1 cellular context compared by ENCODE assay signal in the genomic region with DNA sequence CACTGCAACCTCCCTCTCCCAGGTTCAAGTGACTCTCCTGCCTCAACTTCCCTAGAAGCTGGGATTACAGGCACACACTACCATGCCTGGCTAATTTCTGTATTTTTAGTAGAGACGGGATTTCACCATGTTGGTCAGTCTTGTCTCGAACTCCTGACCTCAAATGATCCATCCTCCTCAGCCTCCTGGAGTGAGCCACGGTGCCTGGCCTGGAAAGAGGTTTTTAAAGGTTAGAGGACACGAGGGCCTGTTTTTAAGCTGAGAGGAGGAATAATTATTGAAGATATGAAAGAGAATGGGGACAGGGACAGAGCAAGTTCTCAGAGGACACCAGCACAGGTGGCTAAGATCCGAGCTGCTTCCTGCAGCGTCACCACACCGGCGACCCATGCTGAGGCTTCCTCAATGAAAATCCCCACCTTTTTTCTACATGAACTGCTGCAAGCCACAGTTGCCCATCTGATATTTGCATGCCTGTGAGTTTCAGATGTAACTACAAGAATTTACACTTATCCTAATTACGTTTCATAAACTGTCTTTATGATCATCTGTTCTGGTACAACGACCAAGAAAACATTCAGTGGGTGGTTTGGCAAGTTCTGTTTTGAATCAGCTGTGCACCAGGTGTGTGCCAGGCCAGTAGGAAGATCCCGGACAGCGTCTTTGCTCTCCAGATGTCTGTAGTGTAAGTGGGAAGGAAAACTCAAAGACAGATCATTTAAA.
TF ChIP-seq lines count a peak whose summit lies in the region.

No MANE protein-coding gene starts in this region.

TF ChIP-seq in GM12878, 131 proteins besides CTCF, POLR2A, EP300 and RAD21 (continued from another document and continues in another):
- TF ChIP-seq, protein P1, sequence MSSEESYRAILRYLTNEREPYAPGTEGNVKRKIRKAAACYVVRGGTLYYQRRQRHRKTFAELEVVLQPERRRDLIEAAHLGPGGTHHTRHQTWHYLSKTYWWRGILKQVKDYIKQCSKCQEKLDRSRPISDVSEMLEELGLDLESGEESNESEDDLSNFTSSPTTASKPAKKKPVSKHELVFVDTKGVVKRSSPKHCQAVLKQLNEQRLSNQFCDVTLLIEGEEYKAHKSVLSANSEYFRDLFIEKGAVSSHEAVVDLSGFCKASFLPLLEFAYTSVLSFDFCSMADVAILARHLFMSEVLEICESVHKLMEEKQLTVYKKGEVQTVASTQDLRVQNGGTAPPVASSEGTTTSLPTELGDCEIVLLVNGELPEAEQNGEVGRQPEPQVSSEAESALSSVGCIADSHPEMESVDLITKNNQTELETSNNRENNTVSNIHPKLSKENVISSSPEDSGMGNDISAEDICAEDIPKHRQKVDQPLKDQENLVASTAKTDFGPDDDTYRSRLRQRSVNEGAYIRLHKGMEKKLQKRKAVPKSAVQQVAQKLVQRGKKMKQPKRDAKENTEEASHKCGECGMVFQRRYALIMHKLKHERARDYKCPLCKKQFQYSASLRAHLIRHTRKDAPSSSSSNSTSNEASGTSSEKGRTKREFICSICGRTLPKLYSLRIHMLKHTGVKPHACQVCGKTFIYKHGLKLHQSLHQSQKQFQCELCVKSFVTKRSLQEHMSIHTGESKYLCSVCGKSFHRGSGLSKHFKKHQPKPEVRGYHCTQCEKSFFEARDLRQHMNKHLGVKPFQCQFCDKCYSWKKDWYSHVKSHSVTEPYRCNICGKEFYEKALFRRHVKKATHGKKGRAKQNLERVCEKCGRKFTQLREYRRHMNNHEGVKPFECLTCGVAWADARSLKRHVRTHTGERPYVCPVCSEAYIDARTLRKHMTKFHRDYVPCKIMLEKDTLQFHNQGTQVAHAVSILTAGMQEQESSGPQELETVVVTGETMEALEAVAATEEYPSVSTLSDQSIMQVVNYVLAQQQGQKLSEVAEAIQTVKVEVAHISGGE (CRISPR knock-in tag; IDR thresholded peaks at IDR 0.05): no peak
- TF ChIP-seq NFYA (IDR thresholded peaks at IDR 0.05; ENCODE audit: borderline replicate concordance, low read depth, low read length) (no peak), HDGF (IDR thresholded peaks at IDR 0.05) (no peak), STAT1 (conservative IDR thresholded peaks at IDR 0.05) (no peak), JUND (IDR thresholded peaks at IDR 0.05; ENCODE audit: low read depth, low read length) (peak; percentile 67; the same call in 1 of the 2 replicates), ATF7 (IDR thresholded peaks at IDR 0.05; ENCODE audit: low read depth) (peak; percentile 65), MTA3 (IDR thresholded peaks at IDR 0.05; ENCODE audit: borderline replicate concordance, low read length) (peak; percentile 70; the same call in 1 of the 2 replicates), CEBPB (IDR thresholded peaks at IDR 0.05; ENCODE audit: borderline replicate concordance in 1 of 2, low read depth in 2 of 2, low read length in 2 of 2) (no peak), NFIC (IDR thresholded peaks at IDR 0.05; ENCODE audit: low read depth, low read length) (peak; percentile 73; the same call in 1 of the 2 replicates), TCF3 (IDR thresholded peaks at IDR 0.05; ENCODE audit: borderline replicate concordance, insufficient read depth, low read depth, low read length) (peak; percentile 98), PAX8 (IDR thresholded peaks at IDR 0.05) (no peak), YBX1 (IDR thresholded peaks at IDR 0.05) (no peak), POLR2AphosphoS2 (IDR thresholded peaks at IDR 0.05; ENCODE audit: low read depth, low read length) (no peak), IKZF2 (IDR thresholded peaks at IDR 0.05) (peak; percentile 91 to 94), CHD2 (IDR thresholded peaks at IDR 0.05; ENCODE audit: borderline replicate concordance, low read depth, low read length) (0 out of 2 replicates have a peak, but pooled peaks have one; percentile 31), CREM (IDR thresholded peaks at IDR 0.05; ENCODE audit: low read depth) (peak; percentile 80), SP1 (IDR thresholded peaks at IDR 0.05; ENCODE audit: low read depth, low read length) (peak; percentile 41), BMI1 (IDR thresholded peaks at IDR 0.05; ENCODE audit: borderline replicate concordance) (peak; percentile 58; the same call in 1 of the 2 replicates), BCL11A (IDR thresholded peaks at IDR 0.05; ENCODE audit: low read depth, low read length) (peak; percentile 86; the same call in 1 of the 2 replicates), ASH2L (IDR thresholded peaks at IDR 0.05; ENCODE audit: borderline replicate concordance, low read depth) (no peak), BRCA1 (IDR thresholded peaks at IDR 0.05; ENCODE audit: low read depth, low read length) (no peak), CBX5 (IDR thresholded peaks at IDR 0.05; ENCODE audit: low read depth) (no peak; the same call in 1 of the 2 replicates), ZSCAN29 (IDR thresholded peaks at IDR 0.05) (no peak), ETV6 (conservative IDR thresholded peaks at IDR 0.05 in 1 of 2, IDR thresholded peaks at IDR 0.05 in 1 of 2; ENCODE audit: borderline replicate concordance in 1 of 2, low read depth in 1 of 2) (peak in 1 of 2 experiments; percentile 65; a peak in 1 of 4 replicates), CBFB (IDR thresholded peaks at IDR 0.05; ENCODE audit: low read depth) (no peak), NR2C1 (IDR thresholded peaks at IDR 0.05) (no peak), SPI1 (IDR thresholded peaks at IDR 0.05; ENCODE audit: borderline replicate concordance, insufficient read depth, low read depth, low read length) (peak; percentile 34; the same call in 1 of the 2 replicates), NR2F1 (conservative IDR thresholded peaks at IDR 0.05) (peak; percentile 26; the same call in 1 of the 2 replicates), MYC (IDR thresholded peaks at IDR 0.05; ENCODE audit: insufficient read depth, insufficient read length, insufficient replicate concordance, low read length, severe bottlenecking) (no peak), SIN3A (IDR thresholded peaks at IDR 0.05; ENCODE audit: low read depth, low read length) (no peak)
- TF ChIP-seq, protein P2, sequence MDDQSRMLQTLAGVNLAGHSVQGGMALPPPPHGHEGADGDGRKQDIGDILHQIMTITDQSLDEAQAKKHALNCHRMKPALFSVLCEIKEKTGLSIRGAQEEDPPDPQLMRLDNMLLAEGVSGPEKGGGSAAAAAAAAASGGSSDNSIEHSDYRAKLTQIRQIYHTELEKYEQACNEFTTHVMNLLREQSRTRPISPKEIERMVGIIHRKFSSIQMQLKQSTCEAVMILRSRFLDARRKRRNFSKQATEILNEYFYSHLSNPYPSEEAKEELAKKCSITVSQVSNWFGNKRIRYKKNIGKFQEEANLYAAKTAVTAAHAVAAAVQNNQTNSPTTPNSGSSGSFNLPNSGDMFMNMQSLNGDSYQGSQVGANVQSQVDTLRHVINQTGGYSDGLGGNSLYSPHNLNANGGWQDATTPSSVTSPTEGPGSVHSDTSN (IDR thresholded peaks at IDR 0.05; ENCODE audit: insufficient replicate concordance, low read depth, low read length): no peak
- TF ChIP-seq, protein P3, sequence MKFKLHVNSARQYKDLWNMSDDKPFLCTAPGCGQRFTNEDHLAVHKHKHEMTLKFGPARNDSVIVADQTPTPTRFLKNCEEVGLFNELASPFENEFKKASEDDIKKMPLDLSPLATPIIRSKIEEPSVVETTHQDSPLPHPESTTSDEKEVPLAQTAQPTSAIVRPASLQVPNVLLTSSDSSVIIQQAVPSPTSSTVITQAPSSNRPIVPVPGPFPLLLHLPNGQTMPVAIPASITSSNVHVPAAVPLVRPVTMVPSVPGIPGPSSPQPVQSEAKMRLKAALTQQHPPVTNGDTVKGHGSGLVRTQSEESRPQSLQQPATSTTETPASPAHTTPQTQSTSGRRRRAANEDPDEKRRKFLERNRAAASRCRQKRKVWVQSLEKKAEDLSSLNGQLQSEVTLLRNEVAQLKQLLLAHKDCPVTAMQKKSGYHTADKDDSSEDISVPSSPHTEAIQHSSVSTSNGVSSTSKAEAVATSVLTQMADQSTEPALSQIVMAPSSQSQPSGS (IDR thresholded peaks at IDR 0.05; ENCODE audit: low read length): peak; percentile 68
- TF ChIP-seq, protein P4, sequence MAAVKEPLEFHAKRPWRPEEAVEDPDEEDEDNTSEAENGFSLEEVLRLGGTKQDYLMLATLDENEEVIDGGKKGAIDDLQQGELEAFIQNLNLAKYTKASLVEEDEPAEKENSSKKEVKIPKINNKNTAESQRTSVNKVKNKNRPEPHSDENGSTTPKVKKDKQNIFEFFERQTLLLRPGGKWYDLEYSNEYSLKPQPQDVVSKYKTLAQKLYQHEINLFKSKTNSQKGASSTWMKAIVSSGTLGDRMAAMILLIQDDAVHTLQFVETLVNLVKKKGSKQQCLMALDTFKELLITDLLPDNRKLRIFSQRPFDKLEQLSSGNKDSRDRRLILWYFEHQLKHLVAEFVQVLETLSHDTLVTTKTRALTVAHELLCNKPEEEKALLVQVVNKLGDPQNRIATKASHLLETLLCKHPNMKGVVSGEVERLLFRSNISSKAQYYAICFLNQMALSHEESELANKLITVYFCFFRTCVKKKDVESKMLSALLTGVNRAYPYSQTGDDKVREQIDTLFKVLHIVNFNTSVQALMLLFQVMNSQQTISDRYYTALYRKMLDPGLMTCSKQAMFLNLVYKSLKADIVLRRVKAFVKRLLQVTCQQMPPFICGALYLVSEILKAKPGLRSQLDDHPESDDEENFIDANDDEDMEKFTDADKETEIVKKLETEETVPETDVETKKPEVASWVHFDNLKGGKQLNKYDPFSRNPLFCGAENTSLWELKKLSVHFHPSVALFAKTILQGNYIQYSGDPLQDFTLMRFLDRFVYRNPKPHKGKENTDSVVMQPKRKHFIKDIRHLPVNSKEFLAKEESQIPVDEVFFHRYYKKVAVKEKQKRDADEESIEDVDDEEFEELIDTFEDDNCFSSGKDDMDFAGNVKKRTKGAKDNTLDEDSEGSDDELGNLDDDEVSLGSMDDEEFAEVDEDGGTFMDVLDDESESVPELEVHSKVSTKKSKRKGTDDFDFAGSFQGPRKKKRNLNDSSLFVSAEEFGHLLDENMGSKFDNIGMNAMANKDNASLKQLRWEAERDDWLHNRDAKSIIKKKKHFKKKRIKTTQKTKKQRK (IDR thresholded peaks at IDR 0.05; ENCODE audit: low read depth, low read length): no peak
- TF ChIP-seq, protein P5, sequence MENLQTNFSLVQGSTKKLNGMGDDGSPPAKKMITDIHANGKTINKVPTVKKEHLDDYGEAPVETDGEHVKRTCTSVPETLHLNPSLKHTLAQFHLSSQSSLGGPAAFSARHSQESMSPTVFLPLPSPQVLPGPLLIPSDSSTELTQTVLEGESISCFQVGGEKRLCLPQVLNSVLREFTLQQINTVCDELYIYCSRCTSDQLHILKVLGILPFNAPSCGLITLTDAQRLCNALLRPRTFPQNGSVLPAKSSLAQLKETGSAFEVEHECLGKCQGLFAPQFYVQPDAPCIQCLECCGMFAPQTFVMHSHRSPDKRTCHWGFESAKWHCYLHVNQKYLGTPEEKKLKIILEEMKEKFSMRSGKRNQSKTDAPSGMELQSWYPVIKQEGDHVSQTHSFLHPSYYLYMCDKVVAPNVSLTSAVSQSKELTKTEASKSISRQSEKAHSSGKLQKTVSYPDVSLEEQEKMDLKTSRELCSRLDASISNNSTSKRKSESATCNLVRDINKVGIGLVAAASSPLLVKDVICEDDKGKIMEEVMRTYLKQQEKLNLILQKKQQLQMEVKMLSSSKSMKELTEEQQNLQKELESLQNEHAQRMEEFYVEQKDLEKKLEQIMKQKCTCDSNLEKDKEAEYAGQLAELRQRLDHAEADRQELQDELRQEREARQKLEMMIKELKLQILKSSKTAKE (IDR thresholded peaks at IDR 0.05; ENCODE audit: low read depth, poor library complexity, severe bottlenecking): no peak
- TF ChIP-seq, protein P6, sequence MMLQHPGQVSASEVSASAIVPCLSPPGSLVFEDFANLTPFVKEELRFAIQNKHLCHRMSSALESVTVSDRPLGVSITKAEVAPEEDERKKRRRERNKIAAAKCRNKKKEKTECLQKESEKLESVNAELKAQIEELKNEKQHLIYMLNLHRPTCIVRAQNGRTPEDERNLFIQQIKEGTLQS (IDR thresholded peaks at IDR 0.05; ENCODE audit: borderline replicate concordance, extremely low read depth, low read depth, low read length): no peak
- TF ChIP-seq, protein P7, sequence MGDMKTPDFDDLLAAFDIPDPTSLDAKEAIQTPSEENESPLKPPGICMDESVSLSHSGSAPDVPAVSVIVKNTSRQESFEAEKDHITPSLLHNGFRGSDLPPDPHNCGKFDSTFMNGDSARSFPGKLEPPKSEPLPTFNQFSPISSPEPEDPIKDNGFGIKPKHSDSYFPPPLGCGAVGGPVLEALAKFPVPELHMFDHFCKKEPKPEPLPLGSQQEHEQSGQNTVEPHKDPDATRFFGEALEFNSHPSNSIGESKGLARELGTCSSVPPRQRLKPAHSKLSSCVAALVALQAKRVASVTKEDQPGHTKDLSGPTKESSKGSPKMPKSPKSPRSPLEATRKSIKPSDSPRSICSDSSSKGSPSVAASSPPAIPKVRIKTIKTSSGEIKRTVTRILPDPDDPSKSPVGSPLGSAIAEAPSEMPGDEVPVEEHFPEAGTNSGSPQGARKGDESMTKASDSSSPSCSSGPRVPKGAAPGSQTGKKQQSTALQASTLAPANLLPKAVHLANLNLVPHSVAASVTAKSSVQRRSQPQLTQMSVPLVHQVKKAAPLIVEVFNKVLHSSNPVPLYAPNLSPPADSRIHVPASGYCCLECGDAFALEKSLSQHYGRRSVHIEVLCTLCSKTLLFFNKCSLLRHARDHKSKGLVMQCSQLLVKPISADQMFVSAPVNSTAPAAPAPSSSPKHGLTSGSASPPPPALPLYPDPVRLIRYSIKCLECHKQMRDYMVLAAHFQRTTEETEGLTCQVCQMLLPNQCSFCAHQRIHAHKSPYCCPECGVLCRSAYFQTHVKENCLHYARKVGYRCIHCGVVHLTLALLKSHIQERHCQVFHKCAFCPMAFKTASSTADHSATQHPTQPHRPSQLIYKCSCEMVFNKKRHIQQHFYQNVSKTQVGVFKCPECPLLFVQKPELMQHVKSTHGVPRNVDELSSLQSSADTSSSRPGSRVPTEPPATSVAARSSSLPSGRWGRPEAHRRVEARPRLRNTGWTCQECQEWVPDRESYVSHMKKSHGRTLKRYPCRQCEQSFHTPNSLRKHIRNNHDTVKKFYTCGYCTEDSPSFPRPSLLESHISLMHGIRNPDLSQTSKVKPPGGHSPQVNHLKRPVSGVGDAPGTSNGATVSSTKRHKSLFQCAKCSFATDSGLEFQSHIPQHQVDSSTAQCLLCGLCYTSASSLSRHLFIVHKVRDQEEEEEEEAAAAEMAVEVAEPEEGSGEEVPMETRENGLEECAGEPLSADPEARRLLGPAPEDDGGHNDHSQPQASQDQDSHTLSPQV (IDR thresholded peaks at IDR 0.05): no peak
- TF ChIP-seq, protein P8, sequence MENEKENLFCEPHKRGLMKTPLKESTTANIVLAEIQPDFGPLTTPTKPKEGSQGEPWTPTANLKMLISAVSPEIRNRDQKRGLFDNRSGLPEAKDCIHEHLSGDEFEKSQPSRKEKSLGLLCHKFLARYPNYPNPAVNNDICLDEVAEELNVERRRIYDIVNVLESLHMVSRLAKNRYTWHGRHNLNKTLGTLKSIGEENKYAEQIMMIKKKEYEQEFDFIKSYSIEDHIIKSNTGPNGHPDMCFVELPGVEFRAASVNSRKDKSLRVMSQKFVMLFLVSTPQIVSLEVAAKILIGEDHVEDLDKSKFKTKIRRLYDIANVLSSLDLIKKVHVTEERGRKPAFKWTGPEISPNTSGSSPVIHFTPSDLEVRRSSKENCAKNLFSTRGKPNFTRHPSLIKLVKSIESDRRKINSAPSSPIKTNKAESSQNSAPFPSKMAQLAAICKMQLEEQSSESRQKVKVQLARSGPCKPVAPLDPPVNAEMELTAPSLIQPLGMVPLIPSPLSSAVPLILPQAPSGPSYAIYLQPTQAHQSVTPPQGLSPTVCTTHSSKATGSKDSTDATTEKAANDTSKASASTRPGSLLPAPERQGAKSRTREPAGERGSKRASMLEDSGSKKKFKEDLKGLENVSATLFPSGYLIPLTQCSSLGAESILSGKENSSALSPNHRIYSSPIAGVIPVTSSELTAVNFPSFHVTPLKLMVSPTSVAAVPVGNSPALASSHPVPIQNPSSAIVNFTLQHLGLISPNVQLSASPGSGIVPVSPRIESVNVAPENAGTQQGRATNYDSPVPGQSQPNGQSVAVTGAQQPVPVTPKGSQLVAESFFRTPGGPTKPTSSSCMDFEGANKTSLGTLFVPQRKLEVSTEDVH (IDR thresholded peaks at IDR 0.05; ENCODE audit: low read depth, partially characterized antibody): no peak
